Comparison of ENCODE assay signal across 24 cellular contexts in the genomic region with DNA sequence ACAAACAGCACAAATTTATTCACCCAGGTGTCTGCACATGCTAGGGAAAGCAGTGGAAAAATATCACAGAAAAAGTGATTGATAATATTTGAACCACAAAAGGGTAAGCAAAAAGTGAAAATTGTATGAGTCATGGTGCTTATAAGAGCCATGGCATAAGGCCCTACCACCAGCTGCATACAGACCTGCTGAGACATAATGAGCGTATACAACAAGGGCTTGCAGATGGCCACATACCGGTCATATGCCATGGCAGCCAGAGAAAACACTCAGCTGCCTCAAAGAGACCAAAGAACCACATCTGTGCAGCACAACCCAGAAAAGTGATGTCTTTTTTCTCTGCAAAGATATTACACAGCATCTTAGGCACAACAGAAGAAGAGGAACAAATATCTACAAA.
"Had no signal": no experiment of that assay in that cellular context is flagged by ENCODE, and none has a peak within 500 bp of the region (broad histone marks: within the 10 kb centered on the region; RNA-seq: fewer than 3 reads in every experiment).

No MANE protein-coding gene starts in this region.

- DNase-seq: colonic mucosa; effector CD8-positive, alpha-beta T cell; endodermal cell; head of caudate nucleus; left ventricle myocardium superior; lower lobe of right lung; naive B cell; nucleus accumbens; sigmoid colon; stimulated activated CD4-positive, alpha-beta T cell treated with anti-CD3 and anti-CD28 coated beads, Interleukin-2, amount 100 ng/mL, for 24 hours; stimulated activated CD4-positive, alpha-beta T cell treated with anti-CD3 and anti-CD28 coated beads, Interleukin-4, amount 100 ng/mL, for 24 hours; stimulated activated naive CD4-positive, alpha-beta T cell treated with Interleukin-2 at 50 U/mL for 16 hours; stomach; thyroid gland; trophoblast cell had no signal

- H3K4me3 ChIP-seq: colonic mucosa, esophagus muscularis mucosa, lower lobe of right lung, prostate gland, right atrium auricular region, sigmoid colon, stomach, thyroid gland had no signal

- H3K9me3 ChIP-seq: colonic mucosa, esophagus muscularis mucosa, lower lobe of right lung, prostate gland, right atrium auricular region, sigmoid colon, thyroid gland had no signal

- ATAC-seq: left ventricle myocardium superior; lower lobe of right lung; stimulated activated effector memory CD8-positive, alpha-beta T cell treated with anti-CD3 and anti-CD28 coated beads, Interleukin-12 subunit alpha, Interleukin-12 subunit beta, amount 100 ng/mL, for 72 hours had no signal

- H3K4me3 Mint-ChIP-seq: dendritic cell treated with granulocyte-macrophage colony-stimulating factor and Interleukin-4, amounts not matched to agents 40 ng/mL and 50 ng/mL, for 4 days; endodermal cell; memory B cell; naive B cell; nephron; stimulated activated effector memory CD8-positive, alpha-beta T cell treated with anti-CD3 and anti-CD28 coated beads, Interleukin-12 subunit alpha, Interleukin-12 subunit beta, amount 100 ng/mL, for 72 hours had no signal

- H3K4me1 ChIP-seq: colonic mucosa, esophagus muscularis mucosa, lower lobe of right lung, prostate gland, right atrium auricular region, sigmoid colon, stomach, thyroid gland had no signal

- H3K4me1 Mint-ChIP-seq: endodermal cell; memory B cell; naive B cell; nephron; stimulated activated effector memory CD8-positive, alpha-beta T cell treated with anti-CD3 and anti-CD28 coated beads, Interleukin-12 subunit alpha, Interleukin-12 subunit beta, amount 100 ng/mL, for 72 hours had no signal

- H3K36me3 ChIP-seq: colonic mucosa, esophagus muscularis mucosa, lower lobe of right lung, prostate gland, right atrium auricular region, sigmoid colon, stomach, thyroid gland had no signal

- H3K36me3 Mint-ChIP-seq: memory B cell; naive B cell; stimulated activated effector memory CD8-positive, alpha-beta T cell treated with anti-CD3 and anti-CD28 coated beads, Interleukin-12 subunit alpha, Interleukin-12 subunit beta, amount 100 ng/mL, for 72 hours had no signal

- H3K27me3 Mint-ChIP-seq: dendritic cell treated with granulocyte-macrophage colony-stimulating factor and Interleukin-4, amounts not matched to agents 40 ng/mL and 50 ng/mL, for 4 days; memory B cell; naive B cell had no signal

- H3K27me3 ChIP-seq: colonic mucosa, esophagus muscularis mucosa, right atrium auricular region, sigmoid colon, stomach, thyroid gland had no signal

- H3K9me3 Mint-ChIP-seq: dendritic cell treated with granulocyte-macrophage colony-stimulating factor and Interleukin-4, amounts not matched to agents 40 ng/mL and 50 ng/mL, for 4 days had no signal

- H3K27ac ChIP-seq: colonic mucosa, esophagus muscularis mucosa, lower lobe of right lung, prostate gland, right atrium auricular region, sigmoid colon, stomach, thyroid gland had no signal

- H3K27ac Mint-ChIP-seq: dendritic cell treated with granulocyte-macrophage colony-stimulating factor and Interleukin-4, amounts not matched to agents 40 ng/mL and 50 ng/mL, for 4 days; endodermal cell; memory B cell; naive B cell; nephron; stimulated activated effector memory CD8-positive, alpha-beta T cell treated with anti-CD3 and anti-CD28 coated beads, Interleukin-12 subunit alpha, Interleukin-12 subunit beta, amount 100 ng/mL, for 72 hours had no signal

- FAIRE-seq: frontal cortex, keratinocyte had no signal
